In the genomic region with DNA sequence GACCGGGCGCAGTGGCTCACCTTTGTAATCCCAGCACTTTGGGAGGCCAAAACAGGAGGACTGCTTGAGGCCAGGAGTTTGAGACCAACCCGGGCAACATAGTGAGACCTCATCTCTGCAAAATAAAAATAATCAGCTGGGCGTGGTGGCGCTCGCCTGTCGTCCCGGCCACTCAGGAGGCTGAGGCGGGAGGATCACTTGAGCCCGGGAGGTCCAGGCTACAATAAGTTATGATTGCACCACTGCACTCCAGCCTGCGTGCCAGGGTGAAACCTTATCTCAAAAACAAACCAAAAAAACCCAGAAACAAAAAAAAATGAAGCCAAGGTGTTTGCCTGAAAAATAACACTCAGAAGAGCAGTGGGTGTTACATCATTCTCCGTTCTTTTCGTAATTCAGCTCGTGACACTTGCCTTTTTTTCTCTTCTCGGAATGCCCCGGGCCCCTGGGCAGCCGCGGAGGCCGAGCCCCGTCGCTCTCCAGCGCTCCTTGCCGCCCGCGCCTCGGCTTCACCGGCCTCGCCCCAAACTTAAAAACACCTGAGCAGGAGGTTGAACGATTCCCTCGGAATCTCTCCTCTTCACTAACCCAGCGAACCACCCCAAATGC, we compare ENCODE assay signal across 8 cellular contexts. TPM values are rescaled to one million over a fixed set of nuclear protein-coding genes. Genes with fewer than 3 reads are reported as not detected.
DNase-seq lines count a peak whose midpoint lies in the region; ATAC-seq and FAIRE-seq lines count a peak whose summit lies in the region.

No MANE protein-coding gene starts in this region.

- DNase-seq in CD4-positive, CD25-positive, alpha-beta regulatory T cell, result peak in 2 of 3 donors; percentile 43 to 44
- peak; percentile 44 for DNase-seq in MV-4-11 (lab: John Stamatoyannopoulos, UW)
- peak in 2 of 3 donors; percentile 68 for DNase-seq in right cardiac atrium
- peak; percentile 15 for DNase-seq in small intestine
- DNase-seq in amygdala (lab: John Stamatoyannopoulos, UW), result no peak

- peak overlapping the region; percentile 98 to 100 (median 99) for H3K27ac Mint-ChIP-seq in CD4-positive, CD25-positive, alpha-beta regulatory T cell
- peak overlapping the region; percentile 100 for H3K27ac Mint-ChIP-seq in activated naive CD8-positive, alpha-beta T cell

- no peaks in the 10 kb centered on the region for H3K9me3 ChIP-seq in CD4-positive, CD25-positive, alpha-beta regulatory T cell (ENCODE audit: control insufficient read depth in 2 of 2, low read length in 2 of 2)
- H3K9me3 ChIP-seq in right cardiac atrium (ENCODE audit: control insufficient read depth, low read length), result no peaks in the 10 kb centered on the region
- no peaks in the 10 kb centered on the region for H3K9me3 ChIP-seq in small intestine (ENCODE audit: control insufficient read depth, low read depth)

- peaks cover 52% of the 10 kb centered on the region for H3K4me1 ChIP-seq in CD4-positive, CD25-positive, alpha-beta regulatory T cell (ENCODE audit: control insufficient read depth, insufficient read depth, low read length, poor library complexity, severe bottlenecking)
- peaks cover 2% of the 10 kb centered on the region for H3K4me1 ChIP-seq in right cardiac atrium (ENCODE audit: control insufficient read depth, insufficient read depth, low read length)
- peaks cover 2 to 8% of the 10 kb centered on the region in 2 donors for H3K4me1 ChIP-seq in small intestine (ENCODE audit: control insufficient read depth in 2 of 2, insufficient read depth in 1 of 2, low read depth in 1 of 2, low read length in 1 of 2)

- H3K27me3 ChIP-seq in CD4-positive, CD25-positive, alpha-beta regulatory T cell (ENCODE audit: control insufficient read depth, insufficient read depth, low read length), result no peaks in the 10 kb centered on the region
- H3K27me3 ChIP-seq in right cardiac atrium (ENCODE audit: control insufficient read depth, insufficient read depth) (no peaks in the 10 kb centered on the region), small intestine (ENCODE audit: control insufficient read depth in 2 of 2, insufficient read depth in 2 of 2, low read length in 2 of 2) (no peaks in the 10 kb centered on the region)

- H3K9me3 Mint-ChIP-seq in CD4-positive, CD25-positive, alpha-beta regulatory T cell, result peaks cover 0 to 2% (median 0%) of the 10 kb centered on the region in 7 donors
- H3K9me3 Mint-ChIP-seq in activated naive CD8-positive, alpha-beta T cell (ENCODE audit: low read depth), result no peaks in the 10 kb centered on the region

- H3K4me1 Mint-ChIP-seq in CD4-positive, CD25-positive, alpha-beta regulatory T cell, result peaks cover 22 to 63% (median 38%) of the 10 kb centered on the region in 4 donors
- peaks cover 50% of the 10 kb centered on the region for H3K4me1 Mint-ChIP-seq in activated naive CD8-positive, alpha-beta T cell (ENCODE audit: low read depth)

- peak overlapping the region; percentile 97 to 98 (median 98) for H3K4me3 Mint-ChIP-seq in CD4-positive, CD25-positive, alpha-beta regulatory T cell
- peak overlapping the region; percentile 100 for H3K4me3 Mint-ChIP-seq in activated naive CD8-positive, alpha-beta T cell

- WGBS in right cardiac atrium, result 42% methylated on average over 31 of the region's 31 CpGs
- WGBS in small intestine, 3 donors, result 16 to 29% (median 20%) methylated on average over 31 of the region's 31 CpGs

- H3K4me3 ChIP-seq in CD4-positive, CD25-positive, alpha-beta regulatory T cell (ENCODE audit: low read depth, low read length), result peak overlapping the region; percentile 82
- peak overlapping the region; percentile 80 for H3K4me3 ChIP-seq in right cardiac atrium (ENCODE audit: low read length)
- H3K4me3 ChIP-seq in small intestine (ENCODE audit: low read depth in 1 of 2, low read length in 2 of 2), result peak overlapping the region; percentile 55 to 70

- H3K27me3 Mint-ChIP-seq in CD4-positive, CD25-positive, alpha-beta regulatory T cell, result no peaks in the 10 kb centered on the region
- no peaks in the 10 kb centered on the region for H3K27me3 Mint-ChIP-seq in activated naive CD8-positive, alpha-beta T cell

- peaks cover 7% of the 10 kb centered on the region for H3K36me3 ChIP-seq in CD4-positive, CD25-positive, alpha-beta regulatory T cell (ENCODE audit: control insufficient read depth, insufficient read depth, low read length)
- no peaks in the 10 kb centered on the region for H3K36me3 ChIP-seq in small intestine (ENCODE audit: control insufficient read depth in 2 of 2, insufficient read depth in 2 of 2, low read length in 2 of 2)

- H3K27ac ChIP-seq in CD4-positive, CD25-positive, alpha-beta regulatory T cell (ENCODE audit: insufficient read depth, low read length, poor library complexity, severe bottlenecking), result peak overlapping the region; percentile 95
- peak overlapping the region; percentile 92 for H3K27ac ChIP-seq in right cardiac atrium (ENCODE audit: low read length)
- peak overlapping the region; percentile 69 to 91 for H3K27ac ChIP-seq in small intestine (ENCODE audit: low read depth in 1 of 2, low read length in 1 of 2)

- no peak for FAIRE-seq in small intestine (lab: Jason Lieb, UNC)

- intact Hi-C loops in right cardiac atrium (cut with DNase I), result loop anchor here in 2 of 4 donors (5.0 to 10.0 kb wide), 4 partner anchors 35 to 158 kb away; a partner anchor contains a TSS

- H3K36me3 Mint-ChIP-seq in CD4-positive, CD25-positive, alpha-beta regulatory T cell, result peaks cover 7% of the 10 kb centered on the region
- H3K36me3 Mint-ChIP-seq in activated naive CD8-positive, alpha-beta T cell, result peaks cover 13% of the 10 kb centered on the region

- ATAC-seq in CD4-positive, CD25-positive, alpha-beta regulatory T cell (ENCODE audit: low read depth in 2 of 2), result peak; percentile 7 to 13
- ATAC-seq in GM21423 (IDR thresholded peaks at IDR 0.05; ENCODE audit: unreplicated experiment) (peak; percentile 32), right cardiac atrium (peak; percentile 20 to 28), GM18511 (IDR thresholded peaks at IDR 0.05; ENCODE audit: unreplicated experiment) (no peak)

RNA-seq across cellular contexts. Expression of a gene that starts 17.0 kb away (rescaled TPM):
- total RNA-seq in CD4-positive, CD25-positive, alpha-beta regulatory T cell, result not detected
- under 1 TPM in 1 of 4 donors, not detected in 3; 0.52 TPM for polyA plus RNA-seq in CD4-positive, CD25-positive, alpha-beta regulatory T cell
- 10 to 100 TPM in 3 of 4 donors, 1 to 10 TPM in 1; 6.1 to 11.6 (median 10.9) TPM for total RNA-seq in right cardiac atrium
- 9.8 TPM for polyA plus RNA-seq in right cardiac atrium
- polyA plus RNA-seq in small intestine, result 1 to 10 TPM in 2 of 3 donors, not detected in 1; 1.6 to 2.2 TPM

RNA-seq across cellular contexts. Expression of a gene that starts 19.4 kb away (rescaled TPM):
- not detected for total RNA-seq in CD4-positive, CD25-positive, alpha-beta regulatory T cell
- not detected for polyA plus RNA-seq in CD4-positive, CD25-positive, alpha-beta regulatory T cell
- 10 to 100 TPM; 46.6 to 83.9 (median 67.3) TPM for total RNA-seq in right cardiac atrium
- polyA plus RNA-seq in right cardiac atrium, result 58.7 TPM
- polyA plus RNA-seq in small intestine, result 10 to 100 TPM in 2 of 3 donors, 1 to 10 TPM in 1; 1.1 to 35.4 (median 13.2) TPM

RNA-seq across cellular contexts. Expression of a gene that starts 28.8 kb away (rescaled TPM):
- 0.39 TPM for total RNA-seq in CD4-positive, CD25-positive, alpha-beta regulatory T cell
- under 1 TPM in 2 of 4 donors, not detected in 2; 0.08 to 0.13 TPM for polyA plus RNA-seq in CD4-positive, CD25-positive, alpha-beta regulatory T cell
- total RNA-seq in right cardiac atrium, result 1 to 10 TPM; 4.0 to 5.8 (median 5.5) TPM
- polyA plus RNA-seq in right cardiac atrium (4.2 TPM), small intestine (1 to 10 TPM in 2 of 3 donors, not detected in 1; 1.1 to 2.7 TPM)

RNA-seq across cellular contexts. Expression of a gene that starts 55.6 kb away (rescaled TPM):
- 23.8 TPM for total RNA-seq in CD4-positive, CD25-positive, alpha-beta regulatory T cell
- 1 to 10 TPM; 2.5 to 4.5 (median 3.5) TPM for polyA plus RNA-seq in CD4-positive, CD25-positive, alpha-beta regulatory T cell
- 10 to 100 TPM; 10.2 to 16.4 (median 12.8) TPM for total RNA-seq in right cardiac atrium
- 11.2 TPM for polyA plus RNA-seq in right cardiac atrium
- polyA plus RNA-seq in small intestine, result 10 to 100 TPM in 1 of 3 donors, 1 to 10 TPM in 2; 2.0 to 17.7 (median 4.1) TPM

Comparison
In these comparisons a context has a peak if more than half of its experiments do, and no peak if none do; other contexts are left out.
1. DNase-seq: peak in CD4-positive, CD25-positive, alpha-beta regulatory T cell (2 of 3), MV-4-11 (single experiment), right cardiac atrium (2 of 3) and small intestine (single experiment); none in amygdala (0 of 56).
2. Peak in every context shown above with its lines, with median percentiles within 50 percentile points of each other: H3K27ac ChIP-seq and H3K4me3 ChIP-seq.